10 cellular contexts compared by ENCODE assay signal in the genomic region with DNA sequence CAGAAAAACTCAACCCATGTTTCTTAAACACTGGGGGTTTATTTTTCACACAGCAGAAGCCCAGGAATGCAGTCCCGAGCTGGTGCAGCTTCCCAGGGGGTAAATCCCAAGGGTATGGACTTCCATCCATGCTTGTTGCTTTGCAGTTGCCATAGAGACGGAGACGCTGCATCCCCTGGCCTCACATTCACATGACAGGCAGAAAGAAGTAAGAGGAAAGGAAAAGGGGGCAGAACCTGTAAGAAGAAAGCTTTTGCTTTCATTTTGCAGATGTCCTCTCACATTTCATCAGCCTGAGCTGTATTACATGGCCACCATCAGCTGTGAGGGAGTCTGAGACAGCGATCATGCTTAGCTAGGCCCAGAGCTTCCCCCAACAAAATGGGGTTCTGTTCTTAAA.
DNase-seq lines count a peak whose midpoint lies in the region; ATAC-seq and TF ChIP-seq lines count a peak whose summit lies in the region.
"Had no signal": no experiment of that assay in that cellular context is flagged by ENCODE, and none has a peak within 500 bp of the region (broad histone marks: within the 10 kb centered on the region; RNA-seq: fewer than 3 reads in every experiment).

No MANE protein-coding gene starts in this region.

- no peaks in the 10 kb centered on the region for H3F3A ChIP-seq in Loucy (ENCODE audit: low read depth)

- H3K9me2 ChIP-seq in Loucy (replicated peaks; ENCODE audit: low read depth, low read length), result no peaks in the 10 kb centered on the region

- peaks cover 21% of the 10 kb centered on the region for H3K4me1 Mint-ChIP-seq in endothelial cell (ENCODE audit: unreplicated experiment)

- H3K27me3 ChIP-seq in Loucy (ENCODE audit: insufficient read depth, low read length, poor library complexity, severe bottlenecking) (no peaks in the 10 kb centered on the region), neuron (ENCODE audit: insufficient read depth, low read length) (no peaks in the 10 kb centered on the region), mammary epithelial cell (ENCODE audit: insufficient read depth, low read length) (no peaks in the 10 kb centered on the region)

- H3K36me3 ChIP-seq in Loucy (ENCODE audit: insufficient read depth, low read length) (no peaks in the 10 kb centered on the region), neuron (ENCODE audit: insufficient read depth, low read length) (no peaks in the 10 kb centered on the region), mammary epithelial cell (ENCODE audit: insufficient read depth, low read length) (no peaks in the 10 kb centered on the region)

- H3K9ac ChIP-seq in Loucy (ENCODE audit: low read depth, low read length, poor library complexity, severe bottlenecking), result no peak overlapping the region
- no peak overlapping the region for H3K9ac ChIP-seq in mammary epithelial cell (ENCODE audit: insufficient read depth, low read length)

- dilution Hi-C loops in mammary epithelial cell (cut with HindIII; ENCODE audit: low sequenced_read_pairs), result no loop called here

- H3K79me2 ChIP-seq in Loucy (ENCODE audit: insufficient read depth, low read length), result no peaks in the 10 kb centered on the region
- H3K79me2 ChIP-seq in mammary epithelial cell (ENCODE audit: insufficient read depth, low read length), result no peaks in the 10 kb centered on the region

- in situ Hi-C loops in mammary epithelial cell (cut with MboI; ENCODE audit: low sequenced_read_pairs in 2 of 2), result no loop called here

- no peak overlapping the region for H3K4me3 Mint-ChIP-seq in endothelial cell (ENCODE audit: unreplicated experiment)
- H3K4me3 Mint-ChIP-seq: naive B cell had no signal

- no peak overlapping the region for H3K27ac ChIP-seq in mammary epithelial cell (ENCODE audit: insufficient read depth, low read depth, low read length)

- intact Hi-C loops in left ventricle myocardium superior (cut with micrococcal nuclease), result no loop called here
- intact Hi-C loops in mammary epithelial cell (cut with micrococcal nuclease), result loop anchor here (10.0 kb wide), 3 partner anchors 156 to 726 kb away; no protein-coding TSS in a partner anchor

- H3K4me1 ChIP-seq in Loucy (ENCODE audit: insufficient read depth, low read length, poor library complexity, severe bottlenecking) (no peaks in the 10 kb centered on the region), neuron (ENCODE audit: insufficient read depth, low read length) (peaks cover 20% of the 10 kb centered on the region), mammary epithelial cell (ENCODE audit: insufficient read depth, low read length) (no peaks in the 10 kb centered on the region)

- H4K20me1 ChIP-seq in Loucy (ENCODE audit: insufficient read depth, low read length, poor library complexity, severe bottlenecking) (no peaks in the 10 kb centered on the region), mammary epithelial cell (ENCODE audit: insufficient read depth, low read length) (no peaks in the 10 kb centered on the region)

- ATAC-seq in GM19351 (IDR thresholded peaks at IDR 0.05; ENCODE audit: unreplicated experiment) (peak; percentile 50), left ventricle myocardium superior (no peak)

- peak overlapping the region; percentile 9 for H3K27ac Mint-ChIP-seq in endothelial cell (ENCODE audit: unreplicated experiment)
- H3K27ac Mint-ChIP-seq: naive B cell had no signal

- CTCF ChIA-PET in mammary epithelial cell (lab: Charles Lee; ENCODE audit: low non-redundant PET), result no interaction called here

- BruUV-seq in mammary epithelial cell (replicated peaks; lab: Mats Ljungman, UMichigan), result no TSS peak

- 0 out of 2 replicates have a peak overlapping the region, but pooled peaks have one; percentile 32 for H2AFZ ChIP-seq in Loucy (ENCODE audit: low read length)
- H2AFZ ChIP-seq in neuron (ENCODE audit: low read depth, low read length), result peak overlapping the region; percentile 15
- no peak overlapping the region for H2AFZ ChIP-seq in mammary epithelial cell (ENCODE audit: low read depth, low read length)

- H3K4me2 ChIP-seq in Loucy (ENCODE audit: low read depth, low read length, poor library complexity, severe bottlenecking) (no peak overlapping the region), mammary epithelial cell (ENCODE audit: insufficient read depth, low read depth, low read length) (no peak overlapping the region)

- no peak for TF ChIP-seq CTCF in Loucy (conservative IDR thresholded peaks at IDR 0.05; ENCODE audit: low read length)
- no peak for TF ChIP-seq CTCF in endothelial cell (IDR thresholded peaks at IDR 0.05; ENCODE audit: unreplicated experiment)
- TF ChIP-seq CTCF in mammary epithelial cell (conservative IDR thresholded peaks at IDR 0.05 in 1 of 2, IDR thresholded peaks at IDR 0.05 in 1 of 2; ENCODE audit: extremely low read depth in 1 of 2, insufficient read depth in 1 of 2, low read depth in 1 of 2, low read length in 2 of 2), result no peak

- no peaks in the 10 kb centered on the region for H3K36me3 Mint-ChIP-seq in endothelial cell (ENCODE audit: low read depth, unreplicated experiment)

- H3K9me3 ChIP-seq in Loucy (ENCODE audit: insufficient read depth, low read depth, low read length) (no peaks in the 10 kb centered on the region), neuron (ENCODE audit: low read length) (no peaks in the 10 kb centered on the region), mammary epithelial cell (replicated peaks; ENCODE audit: insufficient read depth, low read length) (no peaks in the 10 kb centered on the region)

- 45% methylated on average over 4 of the region's 4 CpGs for WGBS in mammary epithelial cell (ENCODE audit: low coverage, missing lambda C conversion rate)

- DNase-seq in endothelial cell (ENCODE audit: low spot score) (peak; percentile 18), left ventricle myocardium superior (no peak), HCEC 1CT (no peak), mammary epithelial cell (no peak)
- DNase-seq: naive B cell; NCI-H187 treated with DMSO at 0.1 percent for 48 hours; stimulated activated CD4-positive, alpha-beta T cell treated with anti-CD3 and anti-CD28 coated beads, Interleukin-15, amount 100 ng/mL, for 24 hours had no signal

- H3K4me3 ChIP-seq in Loucy (ENCODE audit: low read length, poor library complexity, severe bottlenecking) (no peak overlapping the region), neuron (ENCODE audit: low read length) (no peak overlapping the region), mammary epithelial cell (replicated peaks in 1 of 3; ENCODE audit: insufficient read depth in 1 of 3, low read depth in 2 of 3, low read length in 3 of 3) (no peak overlapping the region)

- H3K27me3 Mint-ChIP-seq in endothelial cell (ENCODE audit: unreplicated experiment), result peaks cover 4% of the 10 kb centered on the region

- H3K9me3 Mint-ChIP-seq in endothelial cell (ENCODE audit: unreplicated experiment), result no peaks in the 10 kb centered on the region
